ENCODE assay signal across 38 cellular contexts in genomic region chr16:67707210-67707609, GRCh38. TPM values are rescaled to one million over a fixed set of nuclear protein-coding genes. Genes with fewer than 3 reads are reported as not detected.
DNase-seq lines count a peak whose midpoint lies in the region; ATAC-seq, FAIRE-seq and TF ChIP-seq lines count a peak whose summit lies in the region.
"Had no signal": no experiment of that assay in that cellular context is flagged by ENCODE, and none has a peak within 500 bp of the region (broad histone marks: within the 10 kb centered on the region; RNA-seq: fewer than 3 reads in every experiment).

No MANE protein-coding gene starts in this region.

- no peak overlapping the region for H3K4me2 ChIP-seq in K562 (ENCODE audit: insufficient read depth, low read length)
- H3K4me2 ChIP-seq: A549; BLaER1; BLaER1 treated with 17β-estradiol and CSF1 and Interleukin-3, amounts not matched to agents 10 nM and 100 nM had no signal

- H3K36me3 ChIP-seq in HEK293 (ENCODE audit: control insufficient read depth in 2 of 2, insufficient read depth in 1 of 2, low read length in 2 of 2) (no peaks in the 10 kb centered on the region; a peak in 1 of 3 replicates), K562 (ENCODE audit: control insufficient read depth, insufficient read depth, low read length) (no peaks in the 10 kb centered on the region), psoas muscle (ENCODE audit: insufficient read depth in 1 of 2, low read depth in 1 of 2) (no peaks in the 10 kb centered on the region), gastrocnemius medialis (no peaks in the 10 kb centered on the region), WERI-Rb-1 (no peaks in the 10 kb centered on the region; the same call in 1 of the 2 replicates)
- H3K36me3 ChIP-seq: BE2C had no signal

- no peak for TF ChIP-seq EP300 in K562 (IDR thresholded peaks at IDR 0.05; ENCODE audit: low read length)

- TF ChIP-seq CTCF in HEK293 (tag by site-specific recombination; IDR thresholded peaks at IDR 0.05), result no peak
- TF ChIP-seq CTCF in K562 (IDR thresholded peaks at IDR 0.05 in 2 of 3, conservative IDR thresholded peaks at IDR 0.05 in 1 of 3; ENCODE audit: insufficient read depth in 2 of 3, low read depth in 1 of 3, low read length in 3 of 3), result no peak
- no peak for TF ChIP-seq CTCF in psoas muscle (IDR thresholded peaks at IDR 0.05)
- no peak for TF ChIP-seq CTCF in gastrocnemius medialis (IDR thresholded peaks at IDR 0.05 in 4 of 5, conservative IDR thresholded peaks at IDR 0.05 in 1 of 5)
- TF ChIP-seq CTCF in WERI-Rb-1 (IDR thresholded peaks at IDR 0.05; ENCODE audit: low read depth, low read length), result no peak

- 92% methylated on average over 4 of the region's 4 CpGs for WGBS in K562 (ENCODE audit: insufficient coverage, low coverage, missing lambda C conversion rate)
- WGBS in psoas muscle, 3 donors, result 88 to 96% (median 95%) methylated on average over 4 of the region's 4 CpGs

- H2AFZ ChIP-seq in K562 (ENCODE audit: low read depth, low read length), result no peak overlapping the region

- ATAC-seq in K562 (no peak), psoas muscle (no peak), gastrocnemius medialis (no peak), HG02759 (IDR thresholded peaks at IDR 0.05; ENCODE audit: unreplicated experiment) (no peak)
- ATAC-seq: A549; CD8-positive, alpha-beta T cell had no signal

- intact Hi-C loops in K562 (cut with micrococcal nuclease), result no loop called here
- intact Hi-C loops in psoas muscle (cut with DNase I), result no loop called here
- intact Hi-C loops in gastrocnemius medialis (cut with DNase I; ENCODE audit: low total_unique reads), result no loop called here

- DNase-seq in K562 (ENCODE audit: extremely low read depth in 1 of 4, low spot score in 3 of 4) (no peak), psoas muscle (no peak), gastrocnemius medialis (no peak), NCI-H524 (lab: John Stamatoyannopoulos, UW) (no peak), SIG-M5 treated with dmso at 0.1 percent for 504 hours (lab: John Stamatoyannopoulos, UW; ENCODE audit: unreplicated experiment) (no peak), WERI-Rb-1 (no peak)
- DNase-seq: 8988T; ACHN; AML-193; BE2C; C1 segment of cervical spinal cord; Caco-2; Calu3; CD4-positive, alpha-beta memory T cell; CD4-positive, alpha-beta T cell; CD4-positive, CD25-positive, alpha-beta regulatory T cell; CD8-positive, alpha-beta memory T cell; CD8-positive, alpha-beta T cell; COR-L47; DMS 273 treated with DMSO at 0.1 percent for 48 hours; DMS153; DMS53; DMS79; DMS79 treated with DMSO at 0.1 percent for 48 hours; DND-41; EL had no signal

- H3K79me2 ChIP-seq in K562 (ENCODE audit: control insufficient read depth, insufficient read depth, low read length), result 0 out of 3 replicates have a peak, but pooled peaks cover 4% of the 10 kb centered on the region

- no peak for FAIRE-seq in K562 (lab: Jason Lieb, UNC)
- FAIRE-seq: A204.1, A549, D721Med had no signal

- in situ Hi-C loops in K562 (cut with MboI), result no loop called here
- in situ Hi-C loops in gastrocnemius medialis (cut with MboI; ENCODE audit: low sequenced_read_pairs in 4 of 4), result no loop called here

- H4K20me1 ChIP-seq in K562 (replicated peaks; ENCODE audit: control insufficient read depth, insufficient read depth, low read length), result 0 out of 2 replicates have a peak, but pooled peaks cover 4% of the 10 kb centered on the region

- no peak overlapping the region for H3K9ac ChIP-seq in K562 (ENCODE audit: insufficient read depth in 1 of 2, low read depth in 2 of 2, low read length in 2 of 2)
- H3K9ac ChIP-seq: BLaER1; BLaER1 treated with 17β-estradiol and CSF1 and Interleukin-3, amounts not matched to agents 10 nM and 100 nM had no signal

- POLR2A ChIA-PET in HEK293 (lab: Yijun Ruan, JAX), result interaction anchor here (0.6 kb wide), 1 partner anchor 149 kb away, joined by 3 read pairs; no protein-coding TSS in a partner anchor
- POLR2A ChIA-PET in K562 (lab: Yijun Ruan, JAX), result interaction anchor here (2.5 kb wide), 1 partner anchor 12 kb away, joined by 8 read pairs; the partner anchor contains the start of gene GFOD2

- H3K4me1 ChIP-seq in HEK293 (ENCODE audit: control insufficient read depth, insufficient read depth, low read length) (peaks cover 4% of the 10 kb centered on the region; the same call in 1 of the 2 replicates), K562 (replicated peaks in 1 of 2; ENCODE audit: control insufficient read depth in 2 of 2, insufficient read depth in 2 of 2, low read length in 2 of 2) (peaks cover 0 to 4% of the 10 kb centered on the region in 2 experiments; a peak in 2 of 5 replicates), psoas muscle (peaks cover 56% of the 10 kb centered on the region), gastrocnemius medialis (peaks cover 43 to 53% of the 10 kb centered on the region in 2 donors)
- H3K4me1 ChIP-seq: A549, BE2C, Caco-2 had no signal

- no peak overlapping the region for H3K27ac ChIP-seq in HEK293 (ENCODE audit: extremely low read depth, low read depth, low read length)
- H3K27ac ChIP-seq in K562 (ENCODE audit: extremely low read depth, low read depth, low read length), result no peak overlapping the region
- H3K27ac ChIP-seq in psoas muscle, result peak overlapping the region; percentile 81
- peak overlapping the region; percentile 71 to 81 (median 73) for H3K27ac ChIP-seq in gastrocnemius medialis
- no peak overlapping the region for H3K27ac ChIP-seq in WERI-Rb-1
- H3K27ac ChIP-seq: 22Rv1; A549; BLaER1; BLaER1 treated with 17β-estradiol and CSF1 and Interleukin-3, amounts not matched to agents 10 nM and 100 nM; C4-2B had no signal

- H3K27me3 ChIP-seq in K562 (ENCODE audit: control insufficient read depth in 2 of 2, insufficient read depth in 2 of 2, low read length in 2 of 2) (no peaks in the 10 kb centered on the region), psoas muscle (ENCODE audit: insufficient read depth in 3 of 3, low read length in 2 of 3) (no peaks in the 10 kb centered on the region), gastrocnemius medialis (no peaks in the 10 kb centered on the region), WERI-Rb-1 (ENCODE audit: insufficient read depth, low read depth, severe bottlenecking) (no peaks in the 10 kb centered on the region)
- H3K27me3 ChIP-seq: BE2C; BLaER1; BLaER1 treated with 17β-estradiol and CSF1 and Interleukin-3, amounts not matched to agents 10 nM and 100 nM had no signal

- BruUV-seq in K562 (replicated peaks; lab: Mats Ljungman, UMichigan), result no TSS peak

- H3K9me3 ChIP-seq in HEK293 (ENCODE audit: control insufficient read depth, insufficient read depth, low read depth, low read length), result no peaks in the 10 kb centered on the region
- H3K9me3 ChIP-seq in K562 (replicated peaks; ENCODE audit: control insufficient read depth, insufficient read depth, low read depth, low read length), result no peaks in the 10 kb centered on the region
- H3K9me3 ChIP-seq in psoas muscle, result no peaks in the 10 kb centered on the region
- no peaks in the 10 kb centered on the region for H3K9me3 ChIP-seq in gastrocnemius medialis
- no peaks in the 10 kb centered on the region for H3K9me3 ChIP-seq in WERI-Rb-1 (ENCODE audit: severe bottlenecking)
- H3K9me3 ChIP-seq: A549, BE2C, Caco-2 had no signal

- TF ChIP-seq RAD21 in K562 (CRISPR knock-in tag; conservative IDR thresholded peaks at IDR 0.05 in 1 of 2, IDR thresholded peaks at IDR 0.05 in 1 of 2), result no peak

- TF ChIP-seq POLR2A in K562 (conservative IDR thresholded peaks at IDR 0.05), result no peak
- TF ChIP-seq POLR2A in gastrocnemius medialis (IDR thresholded peaks at IDR 0.05), result no peak

- H3K4me3 ChIP-seq in HEK293 (ENCODE audit: low read depth, low read length), result no peak overlapping the region
- no peak overlapping the region for H3K4me3 ChIP-seq in K562
- H3K4me3 ChIP-seq in psoas muscle, result no peak overlapping the region
- no peak overlapping the region for H3K4me3 ChIP-seq in gastrocnemius medialis
- H3K4me3 ChIP-seq in WERI-Rb-1 (ENCODE audit: low read depth, low read length), result no peak overlapping the region
- H3K4me3 ChIP-seq: A549; BLaER1; BLaER1 treated with 17β-estradiol and CSF1 and Interleukin-3, amounts not matched to agents 10 nM and 100 nM had no signal

- CTCF ChIA-PET in HEK293 (lab: Yijun Ruan, JAX) (no interaction called here), K562 (lab: Yijun Ruan, JAX; ENCODE audit: low intra/inter-chr PET ratio) (no interaction called here)

- no peaks in the 10 kb centered on the region for H3K9me1 ChIP-seq in K562 (ENCODE audit: control insufficient read depth, insufficient read depth, low read length)

RNA-seq across cellular contexts. Expression of gene GFOD2, which starts 11.9 kb away (rescaled TPM):
- 16.5 and 30.9 TPM in 2 replicates for total RNA-seq in K562 (2011; cell fraction: chromatin; rRNA removed; ENCODE audit: low replicate concordance)
- total RNA-seq in K562 (2011; cell fraction: nucleolus; rRNA removed), result 18.7 and 21.7 TPM in 2 replicates
- 19.6 and 25.8 TPM in 2 replicates for total RNA-seq in K562 (2011; cell fraction: nucleoplasm; rRNA removed)
- total RNA-seq in K562 (2014; rRNA removed), result 11.8 and 12.4 TPM in 2 replicates
- total RNA-seq in K562 (2014; rRNA removed; fragmentation: Illumina TruSeq; extraction: Trizol), result 7.9 and 9.0 TPM in 2 replicates
- 11.1 and 11.2 TPM in 2 replicates for total RNA-seq in K562 (2015; rRNA removed; fragmentation: Illumina TruSeq; extraction: Trizol)
- total RNA-seq in K562 (2021), result 14.0 and 14.6 TPM in 2 replicates
- 13.4 and 15.8 TPM in 2 replicates for polyA plus RNA-seq in K562 (2011; rRNA removed)
- polyA plus RNA-seq in K562 (2011; cell fraction: cytosol; rRNA removed), result 15.2 and 18.0 TPM in 2 replicates
- polyA plus RNA-seq in K562 (2011; cell fraction: nucleus; rRNA removed), result 10.4 and 13.8 TPM in 2 replicates
- 8.1 and 12.3 TPM in 2 replicates for polyA plus RNA-seq in K562 (2012)
- 9.2 and 10.0 TPM in 2 replicates for polyA plus RNA-seq in K562 (2014; fragmentation: Illumina TruSeq; extraction: Trizol)
- polyA plus RNA-seq in K562 (2014; fragmentation: Nextera tagmentation; extraction: Ambion mirVana), result 1 to 10 TPM; 1.9 TPM
- polyA plus RNA-seq in K562 (2014; rRNA removed), result 11.9 and 16.7 TPM in 2 replicates
- polyA minus RNA-seq in K562 (2011; rRNA and poly(A)+ RNA removed), result 11.9 and 16.8 TPM in 2 replicates
- polyA minus RNA-seq in K562 (2011; cell fraction: cytosol; rRNA and poly(A)+ RNA removed), result 9.1 and 12.4 TPM in 2 replicates
- polyA minus RNA-seq in K562 (2011; cell fraction: nucleus; rRNA and poly(A)+ RNA removed), result 4.6 and 4.7 TPM in 2 replicates
- 10 to 100 TPM in 1 of 4 donors, 1 to 10 TPM in 3; 8.0 to 11.3 (median 9.0) TPM for total RNA-seq in psoas muscle
- polyA plus RNA-seq in psoas muscle, result 10 to 100 TPM; 12.2 to 17.3 (median 17.0) TPM
- 10 to 100 TPM in 3 of 4 donors, 1 to 10 TPM in 1; 8.9 to 15.4 (median 11.6) TPM for total RNA-seq in gastrocnemius medialis

RNA-seq across cellular contexts. Expression of gene C16orf86, which starts 40.6 kb away (rescaled TPM):
- total RNA-seq in K562 (2011; cell fraction: chromatin; rRNA removed; ENCODE audit: low replicate concordance), result 0.25 and 0.76 TPM in 2 replicates
- total RNA-seq in K562 (2011; cell fraction: nucleolus; rRNA removed), result 0.79 and 1.0 TPM in 2 replicates
- total RNA-seq in K562 (2011; cell fraction: nucleoplasm; rRNA removed), result 0.29 and 1.3 TPM in 2 replicates
- total RNA-seq in K562 (2014; rRNA removed) (0.94 and 1.2 TPM in 2 replicates), K562 (2014; rRNA removed; fragmentation: Illumina TruSeq; extraction: Trizol) (not detected in 2 replicates), K562 (2015; rRNA removed; fragmentation: Illumina TruSeq; extraction: Trizol) (0.22 and 0.34 TPM in 2 replicates), K562 (2021) (0.33 and 2.2 TPM in 2 replicates), psoas muscle (1 to 10 TPM; 5.1 to 7.3 (median 5.9) TPM), gastrocnemius medialis (1 to 10 TPM; 5.1 to 8.5 (median 7.3) TPM)
- polyA plus RNA-seq in K562 (2011; rRNA removed) (0.15 and 0.37 TPM in 2 replicates), K562 (2014; fragmentation: Illumina TruSeq; extraction: Trizol) (0.13 and 0.26 TPM in 2 replicates), K562 (2014; fragmentation: Nextera tagmentation; extraction: Ambion mirVana) (not detected), K562 (2014; rRNA removed) (0.74 and 0.76 TPM in 2 replicates), psoas muscle (1 to 10 TPM; 2.6 to 6.5 (median 4.5) TPM)
- 0.43 and 0.48 TPM in 2 replicates for polyA plus RNA-seq in K562 (2011; cell fraction: cytosol; rRNA removed)
- polyA plus RNA-seq in K562 (2011; cell fraction: nucleus; rRNA removed), result 1.4 and 2.2 TPM in 2 replicates
- polyA plus RNA-seq in K562 (2012), result 0.56 and 1.4 TPM in 2 replicates
- not detected in 2 replicates for polyA minus RNA-seq in K562 (2011; rRNA and poly(A)+ RNA removed)
- not detected in 2 replicates for polyA minus RNA-seq in K562 (2011; cell fraction: cytosol; rRNA and poly(A)+ RNA removed)
- 0.54 and 0.56 TPM in 2 replicates for polyA minus RNA-seq in K562 (2011; cell fraction: nucleus; rRNA and poly(A)+ RNA removed)
- total RNA-seq: A172, A673, Daoy had no signal

RNA-seq across cellular contexts. Expression of gene ENKD1, which starts 40.7 kb away (rescaled TPM):
- total RNA-seq in K562 (2011; cell fraction: chromatin; rRNA removed; ENCODE audit: low replicate concordance), result 9.2 and 22.5 TPM in 2 replicates
- total RNA-seq in K562 (2011; cell fraction: nucleolus; rRNA removed), result 20.0 and 29.5 TPM in 2 replicates
- total RNA-seq in K562 (2011; cell fraction: nucleoplasm; rRNA removed), result 11.5 and 14.6 TPM in 2 replicates
- total RNA-seq in K562 (2014; rRNA removed), result 26.4 and 26.9 TPM in 2 replicates
- total RNA-seq in K562 (2014; rRNA removed; fragmentation: Illumina TruSeq; extraction: Trizol), result 5.2 and 6.9 TPM in 2 replicates
- total RNA-seq in K562 (2015; rRNA removed; fragmentation: Illumina TruSeq; extraction: Trizol), result 10.0 and 10.4 TPM in 2 replicates
- total RNA-seq in K562 (2021), result 21.2 and 21.4 TPM in 2 replicates
- polyA plus RNA-seq in K562 (2011; rRNA removed), result 8.3 and 10.0 TPM in 2 replicates
- 10.7 and 27.8 TPM in 2 replicates for polyA plus RNA-seq in K562 (2011; cell fraction: cytosol; rRNA removed)
- polyA plus RNA-seq in K562 (2011; cell fraction: nucleus; rRNA removed), result 31.0 and 66.3 TPM in 2 replicates
- polyA plus RNA-seq in K562 (2012), result 15.3 and 19.8 TPM in 2 replicates
- polyA plus RNA-seq in K562 (2014; fragmentation: Illumina TruSeq; extraction: Trizol), result 4.4 and 11.6 TPM in 2 replicates
- 1 to 10 TPM; 1.1 to 1.6 TPM for polyA plus RNA-seq in K562 (2014; fragmentation: Nextera tagmentation; extraction: Ambion mirVana)
- 25.2 and 27.2 TPM in 2 replicates for polyA plus RNA-seq in K562 (2014; rRNA removed)
- 2.5 and 3.0 TPM in 2 replicates for polyA minus RNA-seq in K562 (2011; rRNA and poly(A)+ RNA removed)
- 5.2 and 8.1 TPM in 2 replicates for polyA minus RNA-seq in K562 (2011; cell fraction: cytosol; rRNA and poly(A)+ RNA removed)
- polyA minus RNA-seq in K562 (2011; cell fraction: nucleus; rRNA and poly(A)+ RNA removed), result 6.9 and 8.1 TPM in 2 replicates
- 1 to 10 TPM; 6.5 to 7.6 (median 7.1) TPM for total RNA-seq in psoas muscle
- polyA plus RNA-seq in psoas muscle, result 10 to 100 TPM; 17.5 to 20.7 (median 19.2) TPM
- total RNA-seq in gastrocnemius medialis, result 10 to 100 TPM in 3 of 4 donors, 1 to 10 TPM in 1; 8.1 to 14.2 (median 11.2) TPM
- total RNA-seq: A172 had no signal

RNA-seq across cellular contexts. Expression of gene PARD6A, which starts 46.5 kb away (rescaled TPM):
- 0.33 and 0.72 TPM in 2 replicates for total RNA-seq in K562 (2011; cell fraction: chromatin; rRNA removed; ENCODE audit: low replicate concordance)
- 0.50 and 1.1 TPM in 2 replicates for total RNA-seq in K562 (2011; cell fraction: nucleolus; rRNA removed)
- total RNA-seq in K562 (2011; cell fraction: nucleoplasm; rRNA removed), result 0.44 and 0.46 TPM in 2 replicates
- total RNA-seq in K562 (2014; rRNA removed) (1.00 and 1.8 TPM in 2 replicates), K562 (2014; rRNA removed; fragmentation: Illumina TruSeq; extraction: Trizol) (0.26 and 0.44 TPM in 2 replicates), K562 (2015; rRNA removed; fragmentation: Illumina TruSeq; extraction: Trizol) (0.14 and 0.68 TPM in 2 replicates), K562 (2021) (0.85 and 2.0 TPM in 2 replicates), psoas muscle (1 to 10 TPM; 4.9 to 6.8 (median 5.9) TPM), gastrocnemius medialis (10 to 100 TPM in 3 of 4 donors, 1 to 10 TPM in 1; 2.7 to 17.3 (median 12.5) TPM)
- polyA plus RNA-seq in K562 (2011; rRNA removed) (0.42 and 0.52 TPM in 2 replicates), K562 (2014; fragmentation: Illumina TruSeq; extraction: Trizol) (0.28 and 0.75 TPM in 2 replicates), K562 (2014; fragmentation: Nextera tagmentation; extraction: Ambion mirVana) (under 1 TPM; 0.04 to 0.13 TPM), K562 (2014; rRNA removed) (0.46 and 0.81 TPM in 2 replicates), psoas muscle (10 to 100 TPM in 1 of 3 donors, 1 to 10 TPM in 2; 8.0 to 11.0 (median 9.9) TPM)
- 1.4 and 3.0 TPM in 2 replicates for polyA plus RNA-seq in K562 (2011; cell fraction: cytosol; rRNA removed)
- polyA plus RNA-seq in K562 (2011; cell fraction: nucleus; rRNA removed), result 0.72 and 1.5 TPM in 2 replicates
- 0.83 and 1.0 TPM in 2 replicates for polyA plus RNA-seq in K562 (2012)
- polyA minus RNA-seq in K562 (2011; rRNA and poly(A)+ RNA removed), result not detected in 2 replicates
- polyA minus RNA-seq in K562 (2011; cell fraction: cytosol; rRNA and poly(A)+ RNA removed), result not detected in 2 replicates
- polyA minus RNA-seq in K562 (2011; cell fraction: nucleus; rRNA and poly(A)+ RNA removed), result 0.27 and 1.00 TPM in 2 replicates

RNA-seq across cellular contexts. Expression of gene ACD, which starts 47.1 kb away (rescaled TPM):
- 27.7 and 92.8 TPM in 2 replicates for total RNA-seq in K562 (2011; cell fraction: chromatin; rRNA removed; ENCODE audit: low replicate concordance)
- total RNA-seq in K562 (2011; cell fraction: nucleolus; rRNA removed), result 78.5 and 91.1 TPM in 2 replicates
- total RNA-seq in K562 (2011; cell fraction: nucleoplasm; rRNA removed), result 47.1 and 51.1 TPM in 2 replicates
- total RNA-seq in K562 (2014; rRNA removed), result 34.9 and 46.5 TPM in 2 replicates
- total RNA-seq in K562 (2014; rRNA removed; fragmentation: Illumina TruSeq; extraction: Trizol), result 6.1 and 9.0 TPM in 2 replicates
- total RNA-seq in K562 (2015; rRNA removed; fragmentation: Illumina TruSeq; extraction: Trizol), result 18.5 and 19.7 TPM in 2 replicates
- 44.9 and 47.4 TPM in 2 replicates for total RNA-seq in K562 (2021)
- polyA plus RNA-seq in K562 (2011; rRNA removed), result 19.2 and 33.4 TPM in 2 replicates
- polyA plus RNA-seq in K562 (2011; cell fraction: cytosol; rRNA removed), result 30.9 and 49.1 TPM in 2 replicates
- 129 and 135 TPM in 2 replicates for polyA plus RNA-seq in K562 (2011; cell fraction: nucleus; rRNA removed)
- polyA plus RNA-seq in K562 (2012), result 39.1 and 47.2 TPM in 2 replicates
- polyA plus RNA-seq in K562 (2014; fragmentation: Illumina TruSeq; extraction: Trizol), result 25.8 and 34.6 TPM in 2 replicates
- polyA plus RNA-seq in K562 (2014; fragmentation: Nextera tagmentation; extraction: Ambion mirVana), result 1 to 10 TPM; 4.2 to 4.5 TPM
- polyA plus RNA-seq in K562 (2014; rRNA removed), result 36.5 and 40.0 TPM in 2 replicates
- polyA minus RNA-seq in K562 (2011; rRNA and poly(A)+ RNA removed), result 7.4 and 10.3 TPM in 2 replicates
- 21.4 and 34.7 TPM in 2 replicates for polyA minus RNA-seq in K562 (2011; cell fraction: cytosol; rRNA and poly(A)+ RNA removed)
- polyA minus RNA-seq in K562 (2011; cell fraction: nucleus; rRNA and poly(A)+ RNA removed), result 34.5 and 45.7 TPM in 2 replicates
- total RNA-seq in psoas muscle, result 10 to 100 TPM in 1 of 4 donors, 1 to 10 TPM in 3; 4.9 to 10.2 (median 7.4) TPM
- 10 to 100 TPM in 2 of 3 donors, 1 to 10 TPM in 1; 8.9 to 16.7 (median 12.6) TPM for polyA plus RNA-seq in psoas muscle
- 10 to 100 TPM in 3 of 4 donors, 1 to 10 TPM in 1; 9.9 to 12.8 (median 11.1) TPM for total RNA-seq in gastrocnemius medialis

Comparison
In these comparisons a context has a peak if more than half of its experiments do, and no peak if none do; other contexts are left out.
1. H3K27ac ChIP-seq: peak in psoas muscle (single experiment) and gastrocnemius medialis (4 of 4); none in HEK293 (single experiment), K562 (single experiment) and WERI-Rb-1 (single experiment).
2. Of the 44 proteins assayed by ChIP-seq in both K562 and HEK293: peak only in K562: none; only in HEK293: none; in both: ZNF184; in neither: 43.